Comparison of ENCODE assay signal across 1 cellular context in genomic region chr19:19488875-19489690, GRCh38.
TF ChIP-seq lines count a peak whose summit lies in the region.

No MANE protein-coding gene starts in this region.

TF ChIP-seq in K562, 482 proteins besides CTCF, POLR2A, EP300 and RAD21 (continued from another document and continues in another):
- TF ChIP-seq ZNF318 (IDR thresholded peaks at IDR 0.05; ENCODE audit: borderline replicate concordance in 1 of 2, low read depth in 1 of 2) (peak in 1 of 2 experiments; percentile 84; a peak in 2 of 4 replicates), IRF9 (tag; IDR thresholded peaks at IDR 0.05) (no peak), RBFOX2 (IDR thresholded peaks at IDR 0.05; ENCODE audit: low read depth, low read length) (peak; percentile 74), TAF1 (IDR thresholded peaks at IDR 0.05; ENCODE audit: control insufficient read depth, extremely low read depth, insufficient read depth, low read length, severe bottlenecking) (peak; percentile 55), TBP (optimal IDR thresholded peaks at IDR 0.05; ENCODE audit: low read depth, low read length) (peak; percentile 43), HMBOX1 (IDR thresholded peaks at IDR 0.05) (no peak), SRF (CRISPR knock-in tag; IDR thresholded peaks at IDR 0.05) (peak in 1 of 2 experiments; percentile 36; a peak in 1 of 4 replicates), LCOR (CRISPR knock-in tag; IDR thresholded peaks at IDR 0.05) (no peak), GTF2E2 (tag; IDR thresholded peaks at IDR 0.05) (peak; percentile 82; the same call in 1 of the 2 replicates), LEF1 (IDR thresholded peaks at IDR 0.05) (peak; percentile 82), EP400 (IDR thresholded peaks at IDR 0.05) (peak; percentile 85), TEAD2 (tag; IDR thresholded peaks at IDR 0.05) (no peak; the same call in 1 of the 2 replicates), TRIM24 (IDR thresholded peaks at IDR 0.05) (peak in 1 of 2 experiments; percentile 72; a peak in 2 of 4 replicates), MBD2 (IDR thresholded peaks at IDR 0.05; ENCODE audit: borderline replicate concordance, low read depth) (0 out of 2 replicates have a peak, but pooled peaks have one; percentile 41), NCOA1 (IDR thresholded peaks at IDR 0.05; ENCODE audit: low read depth) (peak; percentile 47; the same call in 1 of the 2 replicates), SUPT5H (IDR thresholded peaks at IDR 0.05) (peak; percentile 42; the same call in 1 of the 2 replicates), NFIC (IDR thresholded peaks at IDR 0.05) (no peak; the same call in 1 of the 2 replicates), CXXC5 (CRISPR knock-in tag; IDR thresholded peaks at IDR 0.05) (peak; percentile 71), FOXA3 (CRISPR knock-in tag; conservative IDR thresholded peaks at IDR 0.05 in 1 of 2, IDR thresholded peaks at IDR 0.05 in 1 of 2) (peak in 1 of 2 experiments; percentile 57; a peak in 1 of 4 replicates), PHF20 (IDR thresholded peaks at IDR 0.05; ENCODE audit: partially characterized antibody) (peak; percentile 71), MEIS2 (IDR thresholded peaks at IDR 0.05; ENCODE audit: partially characterized antibody) (peak; percentile 95), ZFP30 (CRISPR knock-in tag; IDR thresholded peaks at IDR 0.05; ENCODE audit: borderline replicate concordance) (no peak), GABPA (tag; conservative IDR thresholded peaks at IDR 0.05; ENCODE audit: low read depth) (peak; percentile 87), MAFG (tag; conservative IDR thresholded peaks at IDR 0.05) (no peak), NFRKB (IDR thresholded peaks at IDR 0.05; ENCODE audit: low read depth) (peak; percentile 85), ATF1 (CRISPR knock-in tag; IDR thresholded peaks at IDR 0.05) (no peak), ATF1 (tag; IDR thresholded peaks at IDR 0.05) (peak; percentile 74), TAF9B (IDR thresholded peaks at IDR 0.05; ENCODE audit: partially characterized antibody) (no peak), SNIP1 (IDR thresholded peaks at IDR 0.05; ENCODE audit: low read depth) (no peak), ELF2 (CRISPR knock-in tag; IDR thresholded peaks at IDR 0.05) (0 out of 2 replicates have a peak, but pooled peaks have one; percentile 51), BCOR (IDR thresholded peaks at IDR 0.05) (peak; percentile 60; the same call in 1 of the 2 replicates), FOS (IDR thresholded peaks at IDR 0.05; ENCODE audit: extremely low read depth, insufficient read length) (peak; percentile 65), E4F1 (CRISPR knock-in tag; IDR thresholded peaks at IDR 0.05; ENCODE audit: borderline replicate concordance) (no peak), ARNT (IDR thresholded peaks at IDR 0.05) (peak in 1 of 2 experiments; percentile 74; a peak in 1 of 4 replicates), CBFA2T2 (conservative IDR thresholded peaks at IDR 0.05) (peak; percentile 95), MTA3 (IDR thresholded peaks at IDR 0.05; ENCODE audit: borderline replicate concordance) (peak; percentile 32; the same call in 1 of the 2 replicates), ZNF12 (CRISPR knock-in tag; IDR thresholded peaks at IDR 0.05) (no peak), ERF (CRISPR knock-in tag; IDR thresholded peaks at IDR 0.05) (0 out of 2 replicates have a peak, but pooled peaks have one; percentile 58), SMARCE1 (IDR thresholded peaks at IDR 0.05) (peak; percentile 23; the same call in 1 of the 2 replicates), NRF1 (conservative IDR thresholded peaks at IDR 0.05 in 1 of 2, IDR thresholded peaks at IDR 0.05 in 1 of 2) (peak in 1 of 2 experiments; percentile 43; a peak in 2 of 4 replicates), MCM5 (IDR thresholded peaks at IDR 0.05; ENCODE audit: low read depth) (no peak), NFE2 (IDR thresholded peaks at IDR 0.05; ENCODE audit: low read depth) (0 out of 2 replicates have a peak, but pooled peaks have one; percentile 27)
- TF ChIP-seq, protein P1, sequence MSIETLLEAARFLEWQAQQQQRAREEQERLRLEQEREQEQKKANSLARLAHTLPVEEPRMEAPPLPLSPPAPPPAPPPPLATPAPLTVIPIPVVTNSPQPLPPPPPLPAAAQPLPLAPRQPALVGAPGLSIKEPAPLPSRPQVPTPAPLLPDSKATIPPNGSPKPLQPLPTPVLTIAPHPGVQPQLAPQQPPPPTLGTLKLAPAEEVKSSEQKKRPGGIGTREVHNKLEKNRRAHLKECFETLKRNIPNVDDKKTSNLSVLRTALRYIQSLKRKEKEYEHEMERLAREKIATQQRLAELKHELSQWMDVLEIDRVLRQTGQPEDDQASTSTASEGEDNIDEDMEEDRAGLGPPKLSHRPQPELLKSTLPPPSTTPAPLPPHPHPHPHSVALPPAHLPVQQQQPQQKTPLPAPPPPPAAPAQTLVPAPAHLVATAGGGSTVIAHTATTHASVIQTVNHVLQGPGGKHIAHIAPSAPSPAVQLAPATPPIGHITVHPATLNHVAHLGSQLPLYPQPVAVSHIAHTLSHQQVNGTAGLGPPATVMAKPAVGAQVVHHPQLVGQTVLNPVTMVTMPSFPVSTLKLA (conservative IDR thresholded peaks at IDR 0.05) = peak; percentile 55 to 67; a peak in 3 of 4 replicates
- TF ChIP-seq, protein P2, sequence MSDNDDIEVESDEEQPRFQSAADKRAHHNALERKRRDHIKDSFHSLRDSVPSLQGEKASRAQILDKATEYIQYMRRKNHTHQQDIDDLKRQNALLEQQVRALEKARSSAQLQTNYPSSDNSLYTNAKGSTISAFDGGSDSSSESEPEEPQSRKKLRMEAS (CRISPR knock-in tag; IDR thresholded peaks at IDR 0.05) = peak; percentile 62
- TF ChIP-seq, protein P3, sequence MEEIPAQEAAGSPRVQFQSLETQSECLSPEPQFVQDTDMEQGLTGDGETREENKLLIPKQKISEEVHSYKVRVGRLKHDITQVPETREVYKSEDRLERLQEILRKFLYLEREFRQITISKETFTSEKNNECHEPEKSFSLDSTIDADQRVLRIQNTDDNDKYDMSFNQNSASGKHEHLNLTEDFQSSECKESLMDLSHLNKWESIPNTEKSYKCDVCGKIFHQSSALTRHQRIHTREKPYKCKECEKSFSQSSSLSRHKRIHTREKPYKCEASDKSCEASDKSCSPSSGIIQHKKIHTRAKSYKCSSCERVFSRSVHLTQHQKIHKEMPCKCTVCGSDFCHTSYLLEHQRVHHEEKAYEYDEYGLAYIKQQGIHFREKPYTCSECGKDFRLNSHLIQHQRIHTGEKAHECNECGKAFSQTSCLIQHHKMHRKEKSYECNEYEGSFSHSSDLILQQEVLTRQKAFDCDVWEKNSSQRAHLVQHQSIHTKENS (CRISPR knock-in tag; IDR thresholded peaks at IDR 0.05) = no peak
